In the genomic region with DNA sequence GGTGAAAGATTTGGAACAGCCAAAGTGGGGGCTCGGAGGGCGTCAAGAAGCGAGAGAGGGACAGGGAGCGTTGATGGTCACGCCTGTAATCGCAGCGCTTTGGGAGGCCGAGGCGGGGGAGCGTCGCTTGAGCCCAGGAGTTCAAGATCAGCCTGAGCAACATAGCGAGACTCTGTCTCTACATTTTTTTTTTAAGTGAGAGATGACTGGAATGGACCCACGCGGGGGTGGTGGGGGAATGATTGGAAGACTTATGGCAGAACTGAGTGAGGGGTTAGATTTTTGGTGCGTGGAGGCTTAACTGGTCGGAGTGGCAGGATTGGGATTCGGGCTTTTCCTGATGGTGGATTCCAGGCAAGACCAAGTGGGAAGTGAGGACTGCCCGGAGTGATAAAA, we compare ENCODE assay signal across 1 cellular context.
TF ChIP-seq lines count a peak whose summit lies in the region.

No MANE protein-coding gene starts in this region.

TF ChIP-seq in IMR-90, 13 proteins besides CTCF, POLR2A, EP300 and RAD21:
- TF ChIP-seq RCOR1 (IDR thresholded peaks at IDR 0.05; ENCODE audit: insufficient replicate concordance, low read length) (no peak), NFE2L2 (IDR thresholded peaks at IDR 0.05; ENCODE audit: low read depth, low read length) (no peak), MAFK (IDR thresholded peaks at IDR 0.05; ENCODE audit: low read depth, low read length) (no peak), FOS (IDR thresholded peaks at IDR 0.05; ENCODE audit: low read depth, low read length) (no peak), CHD1 (IDR thresholded peaks at IDR 0.05; ENCODE audit: low read depth, low read length) (no peak), MAZ (IDR thresholded peaks at IDR 0.05; ENCODE audit: borderline replicate concordance, low read depth, low read length) (no peak)
- TF ChIP-seq, protein P1, sequence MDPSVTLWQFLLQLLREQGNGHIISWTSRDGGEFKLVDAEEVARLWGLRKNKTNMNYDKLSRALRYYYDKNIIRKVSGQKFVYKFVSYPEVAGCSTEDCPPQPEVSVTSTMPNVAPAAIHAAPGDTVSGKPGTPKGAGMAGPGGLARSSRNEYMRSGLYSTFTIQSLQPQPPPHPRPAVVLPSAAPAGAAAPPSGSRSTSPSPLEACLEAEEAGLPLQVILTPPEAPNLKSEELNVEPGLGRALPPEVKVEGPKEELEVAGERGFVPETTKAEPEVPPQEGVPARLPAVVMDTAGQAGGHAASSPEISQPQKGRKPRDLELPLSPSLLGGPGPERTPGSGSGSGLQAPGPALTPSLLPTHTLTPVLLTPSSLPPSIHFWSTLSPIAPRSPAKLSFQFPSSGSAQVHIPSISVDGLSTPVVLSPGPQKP (IDR thresholded peaks at IDR 0.05; ENCODE audit: borderline replicate concordance, low read depth, low read length) = no peak
